1 cellular context compared by ENCODE assay signal in the genomic region with DNA sequence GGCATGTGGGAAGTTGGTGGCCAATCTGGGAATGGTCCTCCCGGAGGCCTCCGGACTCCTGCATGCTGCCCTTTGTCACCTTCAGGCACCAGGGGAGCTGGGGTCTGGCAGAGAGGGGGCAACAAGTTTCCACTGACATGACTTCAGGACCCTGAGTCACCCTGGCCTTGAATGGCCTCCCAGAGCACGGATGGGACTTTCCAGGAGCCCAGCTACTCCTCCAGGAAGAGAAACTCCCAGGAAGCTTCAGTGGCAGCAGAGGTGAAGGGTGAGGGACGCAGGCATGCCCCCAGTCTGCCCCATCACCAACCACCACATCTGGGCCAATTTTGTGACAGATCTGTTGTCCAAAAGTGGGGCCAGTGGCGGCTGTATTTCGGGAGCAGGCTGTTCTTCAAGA.
TF ChIP-seq lines count a peak whose summit lies in the region.

No MANE protein-coding gene starts in this region.

TF ChIP-seq in K562, 482 proteins besides CTCF, POLR2A, EP300 and RAD21:
- no peak for TF ChIP-seq NR4A1 (CRISPR knock-in tag; IDR thresholded peaks at IDR 0.05)
- 0 out of 2 replicates have a peak, but pooled peaks have one; percentile 33 for TF ChIP-seq NR4A1 (tag; IDR thresholded peaks at IDR 0.05)
- no peak for TF ChIP-seq CREB1 (IDR thresholded peaks at IDR 0.05)
- no peak for TF ChIP-seq CREB1 (CRISPR knock-in tag; IDR thresholded peaks at IDR 0.05)
- no peak for TF ChIP-seq SREBF1 (IDR thresholded peaks at IDR 0.05; ENCODE audit: borderline replicate concordance, low read depth, low read length)
